Comparison of ENCODE assay signal across 1 cellular context in genomic region chr1:43935711-43936427, GRCh38.
TF ChIP-seq lines count a peak whose summit lies in the region.

No MANE protein-coding gene starts in this region.

TF ChIP-seq in HepG2, 621 proteins besides CTCF, POLR2A, EP300 and RAD21 (continued from another document and continues in another):
- TF ChIP-seq PCBP1 (IDR thresholded peaks at IDR 0.05; ENCODE audit: borderline replicate concordance, low read depth, low read length), result no peak
- no peak for TF ChIP-seq DMTF1 (CRISPR knock-in tag; IDR thresholded peaks at IDR 0.05)
- no peak for TF ChIP-seq HNF4A (CRISPR knock-in tag; IDR thresholded peaks at IDR 0.05)
- no peak for TF ChIP-seq ZNF556 (CRISPR knock-in tag; IDR thresholded peaks at IDR 0.05; ENCODE audit: borderline replicate concordance)
- TF ChIP-seq ZNF747 (CRISPR knock-in tag; IDR thresholded peaks at IDR 0.05; ENCODE audit: borderline replicate concordance), result no peak
- no peak for TF ChIP-seq SNRNP70 (IDR thresholded peaks at IDR 0.05; ENCODE audit: low read depth, low read length)
- no peak; the same call in 1 of the 2 replicates for TF ChIP-seq PHF21A (CRISPR knock-in tag; IDR thresholded peaks at IDR 0.05)
- TF ChIP-seq HMGA1 (CRISPR knock-in tag; conservative IDR thresholded peaks at IDR 0.05), result no peak
- TF ChIP-seq ZKSCAN5 (CRISPR knock-in tag; IDR thresholded peaks at IDR 0.05), result no peak
- TF ChIP-seq CBX2 (IDR thresholded peaks at IDR 0.05; ENCODE audit: low read depth, low read length), result no peak
- no peak for TF ChIP-seq CBX2 (CRISPR knock-in tag; IDR thresholded peaks at IDR 0.05; ENCODE audit: low read depth)
- peak; percentile 48; the same call in 1 of the 2 replicates for TF ChIP-seq PPARG (CRISPR knock-in tag; conservative IDR thresholded peaks at IDR 0.05)
- no peak for TF ChIP-seq ZNF329 (CRISPR knock-in tag; IDR thresholded peaks at IDR 0.05; ENCODE audit: low read depth)
- peak; percentile 36 for TF ChIP-seq ZNF629 (CRISPR knock-in tag; conservative IDR thresholded peaks at IDR 0.05)
- TF ChIP-seq ELK4 (CRISPR knock-in tag; IDR thresholded peaks at IDR 0.05; ENCODE audit: borderline replicate concordance), result no peak
- no peak for TF ChIP-seq XRCC5 (optimal IDR thresholded peaks at IDR 0.05; ENCODE audit: low read length)
- TF ChIP-seq CHCHD3 (CRISPR knock-in tag; IDR thresholded peaks at IDR 0.05), result 0 out of 2 replicates have a peak, but pooled peaks have one; percentile 9
- no peak for TF ChIP-seq NFYC (CRISPR knock-in tag; IDR thresholded peaks at IDR 0.05)
- TF ChIP-seq ZNF484 (CRISPR knock-in tag; IDR thresholded peaks at IDR 0.05; ENCODE audit: borderline replicate concordance, low read depth), result no peak
- no peak for TF ChIP-seq HNF1B (CRISPR knock-in tag; IDR thresholded peaks at IDR 0.05)
- TF ChIP-seq THYN1 (CRISPR knock-in tag; IDR thresholded peaks at IDR 0.05; ENCODE audit: borderline replicate concordance, low read depth), result no peak
- no peak for TF ChIP-seq CERS6 (CRISPR knock-in tag; IDR thresholded peaks at IDR 0.05)
- no peak for TF ChIP-seq MBD4 (IDR thresholded peaks at IDR 0.05; ENCODE audit: borderline replicate concordance, low read length)
- TF ChIP-seq ZBTB2 (CRISPR knock-in tag; IDR thresholded peaks at IDR 0.05; ENCODE audit: low read depth), result no peak
- TF ChIP-seq ISX (CRISPR knock-in tag; conservative IDR thresholded peaks at IDR 0.05), result no peak
- 0 out of 2 replicates have a peak, but pooled peaks have one; percentile 7 for TF ChIP-seq RBFOX2 (IDR thresholded peaks at IDR 0.05; ENCODE audit: low read depth, low read length)
- TF ChIP-seq REL (CRISPR knock-in tag; conservative IDR thresholded peaks at IDR 0.05), result no peak
- TF ChIP-seq FOXO4 (CRISPR knock-in tag; conservative IDR thresholded peaks at IDR 0.05), result no peak
- TF ChIP-seq TRIM22 (IDR thresholded peaks at IDR 0.05), result no peak
- no peak for TF ChIP-seq NCOA5 (CRISPR knock-in tag; IDR thresholded peaks at IDR 0.05)
- TF ChIP-seq FOSL1 (CRISPR knock-in tag; IDR thresholded peaks at IDR 0.05; ENCODE audit: borderline replicate concordance), result no peak
- no peak for TF ChIP-seq ZNF557 (CRISPR knock-in tag; IDR thresholded peaks at IDR 0.05)
- TF ChIP-seq ZNF234 (CRISPR knock-in tag; conservative IDR thresholded peaks at IDR 0.05), result no peak
- TF ChIP-seq ATM (IDR thresholded peaks at IDR 0.05; ENCODE audit: borderline replicate concordance), result no peak
- no peak for TF ChIP-seq ZNF644 (CRISPR knock-in tag; IDR thresholded peaks at IDR 0.05; ENCODE audit: low read depth)
- no peak for TF ChIP-seq ZNF879 (CRISPR knock-in tag; IDR thresholded peaks at IDR 0.05)
- TF ChIP-seq ZNF564 (CRISPR knock-in tag; IDR thresholded peaks at IDR 0.05), result no peak
- TF ChIP-seq NR0B2 (CRISPR knock-in tag; IDR thresholded peaks at IDR 0.05), result 0 out of 2 replicates have a peak, but pooled peaks have one; percentile 25
- TF ChIP-seq GLI4 (CRISPR knock-in tag; IDR thresholded peaks at IDR 0.05; ENCODE audit: borderline replicate concordance), result no peak
- no peak for TF ChIP-seq GPN1 (CRISPR knock-in tag; IDR thresholded peaks at IDR 0.05; ENCODE audit: borderline replicate concordance)
- no peak for TF ChIP-seq HNRNPK (IDR thresholded peaks at IDR 0.05; ENCODE audit: low read depth, low read length, poor library complexity, severe bottlenecking)
- no peak for TF ChIP-seq SIN3B (IDR thresholded peaks at IDR 0.05; ENCODE audit: low read length)
- no peak for TF ChIP-seq LCORL (IDR thresholded peaks at IDR 0.05)
- peak; percentile 12; the same call in 1 of the 2 replicates for TF ChIP-seq LCORL (CRISPR knock-in tag; IDR thresholded peaks at IDR 0.05)
- no peak for TF ChIP-seq ZNF850 (CRISPR knock-in tag; conservative IDR thresholded peaks at IDR 0.05)
- no peak for TF ChIP-seq TBP (CRISPR knock-in tag; IDR thresholded peaks at IDR 0.05)
- TF ChIP-seq NONO (IDR thresholded peaks at IDR 0.05), result no peak
- TF ChIP-seq NONO (CRISPR knock-in tag; conservative IDR thresholded peaks at IDR 0.05), result peak; percentile 2; the same call in 1 of the 2 replicates
- no peak for TF ChIP-seq TOPORS (CRISPR knock-in tag; IDR thresholded peaks at IDR 0.05)
- TF ChIP-seq ATAD3A (CRISPR knock-in tag; IDR thresholded peaks at IDR 0.05), result no peak
- no peak for TF ChIP-seq HIC2 (CRISPR knock-in tag; IDR thresholded peaks at IDR 0.05; ENCODE audit: low read depth)
- TF ChIP-seq KAT7 (CRISPR knock-in tag; IDR thresholded peaks at IDR 0.05; ENCODE audit: borderline replicate concordance), result no peak
- no peak for TF ChIP-seq ZNF383 (CRISPR knock-in tag; IDR thresholded peaks at IDR 0.05; ENCODE audit: borderline replicate concordance)
- TF ChIP-seq RARA (CRISPR knock-in tag; IDR thresholded peaks at IDR 0.05), result no peak
- TF ChIP-seq RFXANK (CRISPR knock-in tag; IDR thresholded peaks at IDR 0.05), result no peak
- no peak for TF ChIP-seq ZNF773 (CRISPR knock-in tag; IDR thresholded peaks at IDR 0.05; ENCODE audit: borderline replicate concordance)
- TF ChIP-seq USF2 (IDR thresholded peaks at IDR 0.05; ENCODE audit: low read depth, low read length), result no peak
- TF ChIP-seq USF2 (CRISPR knock-in tag; IDR thresholded peaks at IDR 0.05; ENCODE audit: borderline replicate concordance), result no peak
- no peak for TF ChIP-seq ZNF10 (CRISPR knock-in tag; IDR thresholded peaks at IDR 0.05; ENCODE audit: borderline replicate concordance, low read depth)
- no peak for TF ChIP-seq ATF3 (CRISPR knock-in tag; IDR thresholded peaks at IDR 0.05)
- TF ChIP-seq ZNF260 (CRISPR knock-in tag; IDR thresholded peaks at IDR 0.05; ENCODE audit: borderline replicate concordance, low read depth), result no peak
- no peak for TF ChIP-seq ZFP62 (CRISPR knock-in tag; IDR thresholded peaks at IDR 0.05)
- no peak for TF ChIP-seq SSRP1 (CRISPR knock-in tag; IDR thresholded peaks at IDR 0.05)
